ENCODE assay signal across 10 cellular contexts in genomic region chr6:144528605-144529425, GRCh38.
DNase-seq lines count a peak whose midpoint lies in the region; ATAC-seq, FAIRE-seq and TF ChIP-seq lines count a peak whose summit lies in the region.
"Had no signal": no experiment of that assay in that cellular context is flagged by ENCODE, and none has a peak within 500 bp of the region (broad histone marks: within the 10 kb centered on the region; RNA-seq: fewer than 3 reads in every experiment).

No MANE protein-coding gene starts in this region.

- CTCF ChIA-PET in K562 (lab: Yijun Ruan, JAX; ENCODE audit: low intra/inter-chr PET ratio): no interaction called here

- no peaks in the 10 kb centered on the region for H3K9me3 ChIP-seq in K562 (replicated peaks; ENCODE audit: control insufficient read depth, insufficient read depth, low read depth, low read length)

- H3K4me1 ChIP-seq in K562 (replicated peaks in 1 of 2; ENCODE audit: control insufficient read depth in 2 of 2, insufficient read depth in 2 of 2, low read length in 2 of 2): peaks cover 7 to 16% of the 10 kb centered on the region in 2 experiments; a peak in 3 of 5 replicates

- no peak for FAIRE-seq in K562 (lab: Jason Lieb, UNC)

- no peak for TF ChIP-seq RAD21 in K562 (CRISPR knock-in tag; conservative IDR thresholded peaks at IDR 0.05 in 1 of 2, IDR thresholded peaks at IDR 0.05 in 1 of 2)

- H3K36me3 Mint-ChIP-seq in memory B cell: peaks cover 50% of the 10 kb centered on the region

- H3K27ac ChIP-seq in K562 (ENCODE audit: extremely low read depth, low read depth, low read length): peak overlapping the region; percentile 43; the same call in 1 of the 3 replicates

- H3K9ac ChIP-seq in K562 (ENCODE audit: insufficient read depth in 1 of 2, low read depth in 2 of 2, low read length in 2 of 2): peak overlapping the region in 1 of 2 experiments; percentile 50; a peak in 1 of 4 replicates

- no peak overlapping the region for H3K4me3 ChIP-seq in K562

- ATAC-seq in K562 (peak; percentile 83), memory B cell (ENCODE audit: low read depth) (no peak), HG02642 (IDR thresholded peaks at IDR 0.05; ENCODE audit: poor library complexity, unreplicated experiment) (no peak), GM18909 (IDR thresholded peaks at IDR 0.05; ENCODE audit: poor library complexity, unreplicated experiment) (no peak), HG03565 (IDR thresholded peaks at IDR 0.05; ENCODE audit: unreplicated experiment) (no peak)

- H3K4me3 Mint-ChIP-seq in memory B cell: no peak overlapping the region
- H3K4me3 Mint-ChIP-seq: activated CD4-positive, alpha-beta T cell treated with anti-CD3 and anti-CD28 coated beads, Interleukin-2, amount 10 ng/mL, durations not matched to agents 7 days and 5 days had no signal

- H3K9me1 ChIP-seq in K562 (ENCODE audit: control insufficient read depth, insufficient read depth, low read length): no peaks in the 10 kb centered on the region

- no peak for TF ChIP-seq CTCF in K562 (IDR thresholded peaks at IDR 0.05 in 2 of 3, conservative IDR thresholded peaks at IDR 0.05 in 1 of 3; ENCODE audit: insufficient read depth in 2 of 3, low read depth in 1 of 3, low read length in 3 of 3)

- no peaks in the 10 kb centered on the region for H3K27me3 ChIP-seq in K562 (ENCODE audit: control insufficient read depth in 2 of 2, insufficient read depth in 2 of 2, low read length in 2 of 2)

- peaks cover 3% of the 10 kb centered on the region for H3K4me1 Mint-ChIP-seq in memory B cell

- TF ChIP-seq EP300 in K562 (IDR thresholded peaks at IDR 0.05; ENCODE audit: low read length): no peak

- no peak for TF ChIP-seq POLR2A in K562 (conservative IDR thresholded peaks at IDR 0.05)

- peak overlapping the region; percentile 31 for H3K4me2 ChIP-seq in K562 (ENCODE audit: insufficient read depth, low read length)

- intact Hi-C loops in K562 (cut with micrococcal nuclease): no loop called here

- H3K27me3 Mint-ChIP-seq in memory B cell: no peaks in the 10 kb centered on the region
- H3K27me3 Mint-ChIP-seq: activated CD4-positive, alpha-beta T cell treated with anti-CD3 and anti-CD28 coated beads, Interleukin-2, amount 10 ng/mL, durations not matched to agents 7 days and 5 days had no signal

- no peaks in the 10 kb centered on the region for H3K36me3 ChIP-seq in K562 (ENCODE audit: control insufficient read depth, insufficient read depth, low read length)

- peak overlapping the region; percentile 88 for H2AFZ ChIP-seq in K562 (ENCODE audit: low read depth, low read length)

- no peaks in the 10 kb centered on the region for H4K20me1 ChIP-seq in K562 (replicated peaks; ENCODE audit: control insufficient read depth, insufficient read depth, low read length)

- no peaks in the 10 kb centered on the region for H3K9me3 Mint-ChIP-seq in memory B cell

- peak overlapping the region; percentile 75 for H3K27ac Mint-ChIP-seq in memory B cell
- H3K27ac Mint-ChIP-seq: activated CD4-positive, alpha-beta T cell treated with anti-CD3 and anti-CD28 coated beads, Interleukin-2, amount 10 ng/mL, durations not matched to agents 7 days and 5 days had no signal

- 36% methylated on average over 11 of the region's 11 CpGs for WGBS in K562 (ENCODE audit: insufficient coverage, low coverage, missing lambda C conversion rate)

- no TSS peak for BruUV-seq in K562 (replicated peaks; lab: Mats Ljungman, UMichigan)

- in situ Hi-C loops in K562 (cut with MboI): no loop called here

- POLR2A ChIA-PET in K562 (lab: Yijun Ruan, JAX): interaction anchor here (1.2 kb wide), 1 partner anchor 14 kb away, joined by 3 read pairs; no protein-coding TSS in a partner anchor

- no peaks in the 10 kb centered on the region for H3K79me2 ChIP-seq in K562 (ENCODE audit: control insufficient read depth, insufficient read depth, low read length)

- DNase-seq in ELR (ENCODE audit: low read depth): peak; percentile 8
- DNase-seq in M059J (ENCODE audit: low read depth): peak; percentile 72
- DNase-seq in K562 (ENCODE audit: extremely low read depth in 1 of 4, low spot score in 3 of 4): peak in 2 of 4 experiments; percentile 47 to 62
- no peak for DNase-seq in memory B cell (ENCODE audit: low spot score in 2 of 2)
- DNase-seq in CD1c-positive myeloid dendritic cell (ENCODE audit: extremely low spot score): no peak
- DNase-seq: activated CD4-positive, alpha-beta T cell treated with anti-CD3 and anti-CD28 coated beads, Interleukin-2, amount 10 ng/mL, durations not matched to agents 7 days and 5 days; amniotic stem cell had no signal

TF ChIP-seq in K562, 482 proteins besides CTCF, POLR2A, EP300 and RAD21:
- TF ChIP-seq ZFP36 (IDR thresholded peaks at IDR 0.05; ENCODE audit: low read depth, low read length, partially characterized antibody) (peak; percentile 77), ZNF316 (IDR thresholded peaks at IDR 0.05) (peak; percentile 82), NFE2 (IDR thresholded peaks at IDR 0.05; ENCODE audit: low read depth) (peak; percentile 76), ZNF224 (CRISPR knock-in tag; IDR thresholded peaks at IDR 0.05) (no peak), YY1 (IDR thresholded peaks at IDR 0.05; ENCODE audit: borderline replicate concordance in 1 of 3, control insufficient read depth in 1 of 3, extremely low read depth in 1 of 3, insufficient read depth in 3 of 3, insufficient read length in 1 of 3, insufficient replicate concordance in 2 of 3, low read depth in 1 of 3, low read length in 2 of 3) (peak in 2 of 3 experiments; percentile 53 to 64), ASH1L (IDR thresholded peaks at IDR 0.05; ENCODE audit: borderline replicate concordance, low read depth, partially characterized antibody) (no peak), RAD51 (IDR thresholded peaks at IDR 0.05; ENCODE audit: borderline replicate concordance, low read depth) (no peak), MYBL2 (IDR thresholded peaks at IDR 0.05; ENCODE audit: low read depth) (no peak), MYBL2 (CRISPR knock-in tag; IDR thresholded peaks at IDR 0.05; ENCODE audit: borderline replicate concordance) (no peak), PRDM10 (IDR thresholded peaks at IDR 0.05; ENCODE audit: partially characterized antibody) (peak; percentile 7), MAFG (tag; conservative IDR thresholded peaks at IDR 0.05) (peak; percentile 43), IRF9 (tag; IDR thresholded peaks at IDR 0.05) (no peak), NFIC (IDR thresholded peaks at IDR 0.05) (peak; percentile 73), JUND (IDR thresholded peaks at IDR 0.05; ENCODE audit: borderline replicate concordance, low read depth, low read length) (0 out of 2 replicates have a peak, but pooled peaks have one; percentile 15), JUND (tag; IDR thresholded peaks at IDR 0.05; ENCODE audit: borderline replicate concordance, low read depth, low read length) (no peak), ELF1 (tag; IDR thresholded peaks at IDR 0.05) (no peak), C11orf30 (IDR thresholded peaks at IDR 0.05; ENCODE audit: low read depth) (peak; percentile 74), SMAD4 (CRISPR knock-in tag; conservative IDR thresholded peaks at IDR 0.05) (0 out of 2 replicates have a peak, but pooled peaks have one; percentile 31)

Comparison
In these comparisons a context has a peak if more than half of its experiments do, and no peak if none do; other contexts are left out.
1. DNase-seq: peak in ELR (single experiment) and M059J (single experiment); none in memory B cell (0 of 2) and CD1c-positive myeloid dendritic cell (single experiment).